21 cellular contexts compared by ENCODE assay signal in the genomic region with DNA sequence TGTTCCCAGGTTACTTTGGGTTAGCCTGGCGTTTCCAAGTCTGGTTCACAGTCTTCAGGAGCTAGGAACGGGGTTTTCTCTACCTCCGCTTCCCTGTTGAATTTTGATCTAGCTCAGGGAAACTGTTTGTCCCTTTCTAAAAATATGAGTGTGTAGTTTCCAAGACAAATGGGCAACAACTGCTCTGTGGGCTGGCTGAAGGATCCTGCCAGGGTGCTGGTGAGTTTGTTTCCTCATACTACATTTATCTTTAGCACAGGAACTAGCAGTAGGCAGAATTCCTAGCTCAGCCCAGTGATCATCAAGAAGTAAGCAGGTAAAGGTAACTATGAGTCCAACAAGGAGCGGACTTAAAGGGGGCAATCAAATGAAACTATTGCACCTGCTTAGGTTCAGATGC. TPM values are rescaled to one million over a fixed set of nuclear protein-coding genes. Genes with fewer than 3 reads are reported as not detected.
"Had no signal": no experiment of that assay in that cellular context is flagged by ENCODE, and none has a peak within 500 bp of the region (broad histone marks: within the 10 kb centered on the region; RNA-seq: fewer than 3 reads in every experiment).

No MANE protein-coding gene starts in this region.

- H3K27me3 Mint-ChIP-seq: activated naive CD8-positive, alpha-beta T cell treated with anti-CD3 and anti-CD28 coated beads, Interleukin-2, amount 50 U/mL, for 24 hours had no signal

- ATAC-seq: activated naive CD8-positive, alpha-beta T cell treated with anti-CD3 and anti-CD28 coated beads, Interleukin-2, amount 50 U/mL, for 24 hours; activated T-helper 17 cell treated with anti-CD3 and anti-CD28 coated beads, Interleukin-2, amount 50 U/mL, for 72 hours; lower lobe of right lung; naive thymus-derived CD4-positive, alpha-beta T cell had no signal

- DNase-seq: activated CD4-positive, alpha-beta T cell treated with anti-CD3 and anti-CD28 coated beads for 1 hour; activated CD4-positive, alpha-beta T cell treated with anti-CD3 and anti-CD28 coated beads, Interleukin-2, amount 50 U/mL, for 4 hours; activated naive CD4-positive, alpha-beta T cell treated with anti-CD3 and anti-CD28 coated beads for 36 hours; activated naive CD8-positive, alpha-beta T cell treated with anti-CD3 and anti-CD28 coated beads, Interleukin-2, amount 50 U/mL, for 24 hours; caudate nucleus; effector CD4-positive, alpha-beta T cell; esophagus squamous epithelium; kidney glomerular epithelial cell; lower lobe of right lung; naive thymus-derived CD4-positive, alpha-beta T cell; right cardiac atrium; stimulated activated CD4-positive, alpha-beta T cell treated with anti-CD3 and anti-CD28 coated beads, Interleukin-4, amount 100 ng/mL, for 4 hours; stimulated activated CD8-positive, alpha-beta memory T cell treated with anti-CD3 and anti-CD28 coated beads, Interleukin-4, amount 100 ng/mL, for 48 hours; stimulated activated naive CD4-positive, alpha-beta T cell treated with Interleukin-2 at 50 U/mL for 16 hours had no signal

- H3K27ac Mint-ChIP-seq: activated naive CD4-positive, alpha-beta T cell treated with anti-CD3 and anti-CD28 coated beads for 36 hours; activated naive CD8-positive, alpha-beta T cell treated with anti-CD3 and anti-CD28 coated beads, Interleukin-2, amount 50 U/mL, for 24 hours; activated T-helper 17 cell treated with anti-CD3 and anti-CD28 coated beads, Interleukin-2, amount 50 U/mL, for 72 hours; mesothelial cell of epicardium; naive thymus-derived CD4-positive, alpha-beta T cell had no signal

- FAIRE-seq: colon, endothelial cell of umbilical vein had no signal

- H3K27me3 ChIP-seq: esophagus squamous epithelium, suprapubic skin had no signal

- H3K36me3 ChIP-seq: esophagus squamous epithelium, lower lobe of right lung, suprapubic skin had no signal

- H3K4me3 ChIP-seq: esophagus squamous epithelium, lower lobe of right lung, smooth muscle cell, suprapubic skin had no signal

- H3K4me3 Mint-ChIP-seq: activated naive CD4-positive, alpha-beta T cell treated with anti-CD3 and anti-CD28 coated beads for 36 hours; activated naive CD8-positive, alpha-beta T cell treated with anti-CD3 and anti-CD28 coated beads, Interleukin-2, amount 50 U/mL, for 24 hours; activated T-helper 17 cell treated with anti-CD3 and anti-CD28 coated beads, Interleukin-2, amount 50 U/mL, for 72 hours; mesothelial cell of epicardium; naive thymus-derived CD4-positive, alpha-beta T cell had no signal

- H3K27ac ChIP-seq: esophagus squamous epithelium, lower lobe of right lung, suprapubic skin had no signal

- H3K4me1 Mint-ChIP-seq: activated naive CD8-positive, alpha-beta T cell treated with anti-CD3 and anti-CD28 coated beads, Interleukin-2, amount 50 U/mL, for 24 hours; activated T-helper 17 cell treated with anti-CD3 and anti-CD28 coated beads, Interleukin-2, amount 50 U/mL, for 72 hours had no signal

RNA-seq across cellular contexts. Expression of a gene that starts 13.3 kb away (rescaled TPM):
- total RNA-seq: activated naive CD4-positive, alpha-beta T cell treated with anti-CD3 and anti-CD28 coated beads for 36 hours; activated T-helper 17 cell treated with anti-CD3 and anti-CD28 coated beads, Interleukin-2, amount 50 U/mL, for 72 hours; T-helper 1 cell treated with Interleukin-12 subunit alpha and Interleukin-12 subunit beta and Interleukin-4 antibody, amounts not matched to agents 30 ng/mL and 1 ng/mL, for 36 hours had no signal
- polyA plus RNA-seq: endothelial cell of umbilical vein had no signal
